ENCODE assay signal across 17 cellular contexts in the genomic region with DNA sequence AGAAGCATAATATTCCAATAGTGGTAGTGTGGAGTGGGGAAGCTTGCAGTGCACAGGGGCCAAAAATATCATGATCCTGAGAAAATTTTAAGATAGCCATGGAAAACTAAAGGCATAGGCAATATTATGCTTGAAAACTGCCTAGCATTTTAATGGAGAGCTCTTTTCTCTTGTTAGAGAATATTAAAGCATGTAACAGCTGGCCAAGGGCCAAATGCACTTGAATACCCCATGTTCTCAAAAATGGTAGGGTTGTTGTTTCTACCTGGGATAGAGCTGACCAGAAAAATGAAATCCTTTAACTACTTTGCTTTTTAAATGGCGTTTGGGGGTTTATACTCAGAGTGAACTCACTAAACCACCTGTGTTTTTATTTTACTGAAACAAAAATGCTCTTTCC.
"Had no signal": no experiment of that assay in that cellular context is flagged by ENCODE, and none has a peak within 500 bp of the region (broad histone marks: within the 10 kb centered on the region; RNA-seq: fewer than 3 reads in every experiment).

No MANE protein-coding gene starts in this region.

- H3K36me3 ChIP-seq: MG63 had no signal

- H3K4me3 ChIP-seq: MG63 had no signal

- H3K9me3 ChIP-seq: MG63, SK-N-SH had no signal

- H3K27me3 ChIP-seq: MG63 had no signal

- H3K27ac ChIP-seq: RWPE1 had no signal

- DNase-seq: Karpas-422, KG1, MG63, NCI-H1092, NCI-H1436 treated with DMSO at 0.1 percent for 48 hours, NCI-H1694, NCI-H187 treated with DMSO at 0.1 percent for 48 hours, NCI-H2029 treated with DMSO at 0.1 percent for 48 hours, NCI-H2171, NCI-H524, NCI-H526 treated with DMSO at 0.1 percent for 48 hours, NCI-H774, SHP77, SK-N-SH, SW 1271, T-cell had no signal

- H3K9me2 ChIP-seq: SK-N-SH had no signal

- H3K9ac ChIP-seq: SK-N-SH had no signal

- H3K4me2 ChIP-seq: SK-N-SH had no signal
